Comparison of ENCODE assay signal across 16 cellular contexts in the genomic region with DNA sequence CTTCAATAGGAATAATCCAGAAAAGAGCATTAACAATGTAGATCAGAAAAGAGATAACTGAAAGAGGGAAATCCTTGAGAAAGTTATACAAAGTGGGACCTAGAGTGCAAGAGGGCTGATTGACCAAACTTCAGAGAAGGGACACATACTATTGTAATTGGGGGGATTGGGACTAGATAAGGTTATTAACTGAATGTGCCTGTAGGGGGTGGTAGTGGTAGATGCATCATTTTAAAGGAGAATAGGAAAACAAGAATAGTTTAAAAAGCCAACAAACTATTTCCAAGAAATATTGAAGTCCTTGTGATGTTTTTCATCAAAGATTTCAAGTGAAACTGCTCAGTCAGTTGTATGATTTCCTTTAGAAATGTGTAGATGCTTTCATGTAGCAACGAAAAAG.
"Had no signal": no experiment of that assay in that cellular context is flagged by ENCODE, and none has a peak within 500 bp of the region (broad histone marks: within the 10 kb centered on the region; RNA-seq: fewer than 3 reads in every experiment).

No MANE protein-coding gene starts in this region.

- H3K4me3 ChIP-seq: cardiac muscle cell, dorsolateral prefrontal cortex, thyroid gland, uterus had no signal

- H3K27ac ChIP-seq: cardiac muscle cell, dorsolateral prefrontal cortex, thyroid gland, uterus, WERI-Rb-1 had no signal

- H3K4me1 ChIP-seq: thyroid gland, uterus had no signal

- H3K4me3 Mint-ChIP-seq: activated CD4-positive, alpha-beta memory T cell treated with anti-CD3 and anti-CD28 coated beads for 36 hours; activated CD4-positive, alpha-beta T cell treated with anti-CD3 and anti-CD28 coated beads for 36 hours; activated CD8-positive, alpha-beta memory T cell treated with anti-CD3 and anti-CD28 coated beads, Interleukin-2, amount 10 ng/mL, durations not matched to agents 7 days and 5 days; nephron; stimulated activated memory B cell treated with anti-CD40 and anti-IgM and Interleukin-4, amounts not matched to agents 10 μg/mL and 1 μg/mL and 100 μg/mL, for 72 hours had no signal

- H3K36me3 ChIP-seq: cardiac muscle cell, thyroid gland, uterus, WERI-Rb-1 had no signal

- H3K4me1 Mint-ChIP-seq: activated CD4-positive, alpha-beta T cell treated with anti-CD3 and anti-CD28 coated beads for 36 hours; activated CD8-positive, alpha-beta memory T cell treated with anti-CD3 and anti-CD28 coated beads, Interleukin-2, amount 10 ng/mL, durations not matched to agents 7 days and 5 days; nephron; stimulated activated memory B cell treated with anti-CD40 and anti-IgM and Interleukin-4, amounts not matched to agents 10 μg/mL and 1 μg/mL and 100 μg/mL, for 72 hours had no signal

- H3K27me3 ChIP-seq: cardiac muscle cell, thyroid gland, uterus had no signal

- H3K27me3 Mint-ChIP-seq: activated CD4-positive, alpha-beta memory T cell treated with anti-CD3 and anti-CD28 coated beads for 36 hours; activated CD4-positive, alpha-beta T cell treated with anti-CD3 and anti-CD28 coated beads for 36 hours; activated CD8-positive, alpha-beta memory T cell treated with anti-CD3 and anti-CD28 coated beads, Interleukin-2, amount 10 ng/mL, durations not matched to agents 7 days and 5 days; stimulated activated memory B cell treated with anti-CD40 and anti-IgM and Interleukin-4, amounts not matched to agents 10 μg/mL and 1 μg/mL and 100 μg/mL, for 72 hours had no signal

- H3K36me3 Mint-ChIP-seq: activated CD4-positive, alpha-beta memory T cell treated with anti-CD3 and anti-CD28 coated beads for 36 hours; activated CD8-positive, alpha-beta memory T cell treated with anti-CD3 and anti-CD28 coated beads, Interleukin-2, amount 10 ng/mL, durations not matched to agents 7 days and 5 days; stimulated activated memory B cell treated with anti-CD40 and anti-IgM and Interleukin-4, amounts not matched to agents 10 μg/mL and 1 μg/mL and 100 μg/mL, for 72 hours had no signal

- H3K27ac Mint-ChIP-seq: activated CD4-positive, alpha-beta memory T cell treated with anti-CD3 and anti-CD28 coated beads for 36 hours; activated CD4-positive, alpha-beta T cell treated with anti-CD3 and anti-CD28 coated beads for 36 hours; activated CD8-positive, alpha-beta memory T cell treated with anti-CD3 and anti-CD28 coated beads, Interleukin-2, amount 10 ng/mL, durations not matched to agents 7 days and 5 days; nephron; stimulated activated memory B cell treated with anti-CD40 and anti-IgM and Interleukin-4, amounts not matched to agents 10 μg/mL and 1 μg/mL and 100 μg/mL, for 72 hours had no signal

- H3K9me3 Mint-ChIP-seq: nephron; stimulated activated memory B cell treated with anti-CD40 and anti-IgM and Interleukin-4, amounts not matched to agents 10 μg/mL and 1 μg/mL and 100 μg/mL, for 72 hours had no signal

- DNase-seq: activated CD4-positive, alpha-beta memory T cell treated with anti-CD3 and anti-CD28 coated beads for 36 hours; activated CD4-positive, alpha-beta T cell treated with anti-CD3 and anti-CD28 coated beads for 36 hours; activated CD8-positive, alpha-beta memory T cell treated with anti-CD3 and anti-CD28 coated beads, Interleukin-2, amount 10 ng/mL, durations not matched to agents 7 days and 5 days; activated naive CD4-positive, alpha-beta T cell treated with anti-CD3 and anti-CD28 coated beads, Interleukin-2, amount 50 U/mL, for 16 hours; activated T-cell treated with anti-CD3 and anti-CD28 coated beads, Interleukin-2, amount 50 U/mL, for 1 hour; dorsolateral prefrontal cortex; hippocampal formation; occipital lobe; stimulated activated CD4-positive, alpha-beta T cell treated with anti-CD3 and anti-CD28 coated beads, Interleukin-2, amount 100 ng/mL, for 48 hours; T1000; thyroid gland; uterus; WERI-Rb-1 had no signal

- H3K9me3 ChIP-seq: thyroid gland, uterus had no signal
